Comparison of ENCODE assay signal across 1 cellular context in genomic region chr3:42501681-42502428, GRCh38.
TF ChIP-seq lines count a peak whose summit lies in the region.

No MANE protein-coding gene starts in this region.

TF ChIP-seq in GM23338, 12 proteins besides CTCF, POLR2A, EP300 and RAD21 (continued from another document):
- TF ChIP-seq ZNF462 (CRISPR knock-in tag; IDR thresholded peaks at IDR 0.05) = no peak
- TF ChIP-seq POLR2AphosphoS5 (IDR thresholded peaks at IDR 0.05; ENCODE audit: low read depth) = peak; percentile 79
- no peak for TF ChIP-seq STAT1 (IDR thresholded peaks at IDR 0.05; ENCODE audit: unreplicated experiment)
